Comparison of ENCODE assay signal across 29 cellular contexts in the genomic region with DNA sequence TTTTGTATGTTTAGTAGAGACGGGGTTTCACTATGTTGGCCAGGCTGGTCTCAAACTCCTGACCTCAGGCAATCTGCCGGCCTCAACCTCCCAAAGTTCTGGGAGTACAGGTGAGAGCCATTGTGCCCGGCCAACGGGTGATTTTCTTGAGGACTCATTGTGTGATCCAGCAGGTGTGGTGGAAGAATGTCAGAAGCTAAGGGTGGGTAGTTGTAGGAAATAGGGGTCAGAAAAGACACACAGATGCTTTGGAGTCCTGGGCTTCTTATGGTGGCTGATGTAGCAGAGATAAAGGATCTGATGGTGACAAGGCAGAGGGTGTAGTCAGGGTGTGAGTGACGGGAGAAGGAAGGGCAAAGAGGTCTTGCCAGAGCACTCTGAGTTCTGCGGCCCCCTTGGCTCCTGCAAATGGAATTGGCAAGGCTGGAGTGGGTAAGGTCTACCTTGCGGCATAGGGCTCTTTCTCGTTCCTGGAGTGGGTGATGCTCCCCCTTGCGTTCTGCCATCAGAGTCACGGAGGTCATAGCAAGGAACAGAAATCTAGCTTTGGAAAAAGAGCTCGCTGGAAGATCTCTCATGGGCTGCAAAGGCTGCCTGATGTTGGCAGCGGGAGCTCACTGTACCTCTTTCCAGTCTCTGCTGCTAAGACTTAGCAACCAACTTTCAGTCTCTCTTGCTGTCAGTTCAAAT.
"Had no signal": no experiment of that assay in that cellular context is flagged by ENCODE, and none has a peak within 500 bp of the region (broad histone marks: within the 10 kb centered on the region; RNA-seq: fewer than 3 reads in every experiment).

No MANE protein-coding gene starts in this region.

- H3K4me1 Mint-ChIP-seq: immature natural killer cell, mesothelial cell of epicardium, naive B cell, natural killer cell had no signal

- H3K27ac Mint-ChIP-seq: immature natural killer cell; mesothelial cell of epicardium; naive B cell; natural killer cell; stimulated activated naive CD8-positive, alpha-beta T cell treated with anti-CD3 and anti-CD28 coated beads, Interleukin-15, Interleukin-2, amounts not matched to agents 100 ng/mL and 50 ng/mL, for 24 hours; type B pancreatic cell had no signal

- H3K36me3 ChIP-seq: left lung, neutrophil, right atrium auricular region, suprapubic skin, thoracic aorta, tibial artery, uterus had no signal

- H3K27ac ChIP-seq: left lung, neutrophil, parathyroid adenoma, psoas muscle, right atrium auricular region, skin epidermis, suprapubic skin, thoracic aorta, tibial artery, uterus had no signal

- H3K27me3 ChIP-seq: left lung, neutrophil, right atrium auricular region, suprapubic skin, tibial artery, uterus had no signal

- H3K4me3 ChIP-seq: left lung, lung, psoas muscle, right atrium auricular region, skin epidermis, suprapubic skin, thoracic aorta, tibial artery, uterus had no signal

- H3K9ac ChIP-seq: parathyroid adenoma had no signal

- H3K9me3 ChIP-seq: left lung, neutrophil, psoas muscle, right atrium auricular region, suprapubic skin, thoracic aorta, tibial artery, uterus had no signal

- H3K79me2 ChIP-seq: parathyroid adenoma had no signal

- H3K9me3 Mint-ChIP-seq: immature natural killer cell; naive B cell; natural killer cell; stimulated activated naive CD8-positive, alpha-beta T cell treated with anti-CD3 and anti-CD28 coated beads, Interleukin-15, Interleukin-2, amounts not matched to agents 100 ng/mL and 50 ng/mL, for 24 hours; type B pancreatic cell had no signal

- DNase-seq: hypothalamus; immature natural killer cell; kidney; left colon; left lung; mesendoderm; naive B cell; natural killer cell; occipital lobe; psoas muscle; stimulated activated CD4-positive, alpha-beta T cell treated with anti-CD3 and anti-CD28 coated beads, Interleukin-12 subunit alpha, Interleukin-12 subunit beta, amount 100 ng/mL, for 4 hours; stimulated activated CD4-positive, alpha-beta T cell treated with anti-CD3 and anti-CD28 coated beads, Interleukin-15, amount 100 ng/mL, for 24 hours; stimulated activated CD4-positive, alpha-beta T cell treated with anti-CD3 and anti-CD28 coated beads, Interleukin-2, amount 100 ng/mL, for 24 hours; stimulated activated CD4-positive, alpha-beta T cell treated with anti-CD3 and anti-CD28 coated beads, Interleukin-4, amount 100 ng/mL, for 1 hour; stimulated activated naive CD4-positive, alpha-beta T cell; tibial artery; uterus had no signal

- ATAC-seq: left colon, left lung, natural killer cell, psoas muscle, sciatic nerve had no signal

- H3K4me3 Mint-ChIP-seq: immature natural killer cell; mesothelial cell of epicardium; naive B cell; natural killer cell; stimulated activated naive CD8-positive, alpha-beta T cell treated with anti-CD3 and anti-CD28 coated beads, Interleukin-15, Interleukin-2, amounts not matched to agents 100 ng/mL and 50 ng/mL, for 24 hours; type B pancreatic cell had no signal

- H3K36me3 Mint-ChIP-seq: immature natural killer cell, mesothelial cell of epicardium, naive B cell, natural killer cell, type B pancreatic cell had no signal

- H3K4me1 ChIP-seq: left lung, psoas muscle, right atrium auricular region, suprapubic skin, tibial artery, uterus had no signal

- FAIRE-seq: islet of Langerhans, kidney had no signal

- H2AFZ ChIP-seq: parathyroid adenoma had no signal
